Comparison of ENCODE assay signal across 9 cellular contexts in the genomic region with DNA sequence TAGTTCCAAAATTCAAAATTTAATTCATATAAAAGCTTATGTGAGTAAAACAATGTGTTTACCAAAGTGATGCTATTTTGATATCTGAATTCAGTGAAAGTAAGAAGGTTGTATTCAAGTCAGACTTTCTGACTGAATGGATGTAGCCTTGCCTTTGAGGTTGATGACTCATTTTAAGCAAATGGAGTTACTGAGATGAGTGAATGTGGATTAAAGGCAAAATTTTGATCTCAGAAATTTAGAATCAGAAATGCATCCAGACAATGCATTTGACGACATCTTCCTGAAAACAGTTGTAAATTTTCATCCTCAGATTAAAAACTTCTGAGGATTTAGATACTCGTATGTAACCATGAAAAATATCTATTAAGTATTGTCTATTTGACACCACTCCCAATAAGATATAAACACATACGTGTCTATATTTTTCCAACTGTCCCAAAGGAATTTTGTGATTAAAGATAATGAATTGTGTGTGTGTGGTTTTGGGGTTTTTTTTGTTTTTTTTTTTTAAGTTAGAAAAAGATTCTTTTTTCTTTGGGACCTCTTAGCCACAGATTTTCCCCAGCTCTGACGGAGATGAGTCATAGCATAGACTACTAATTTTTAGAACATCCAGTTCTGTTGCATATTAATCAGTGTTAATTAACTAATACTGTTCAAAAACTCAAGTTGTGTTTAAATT. TPM values are rescaled to one million over a fixed set of nuclear protein-coding genes. Genes with fewer than 3 reads are reported as not detected.
DNase-seq lines count a peak whose midpoint lies in the region; ATAC-seq, FAIRE-seq and TF ChIP-seq lines count a peak whose summit lies in the region.
"Had no signal": no experiment of that assay in that cellular context is flagged by ENCODE, and none has a peak within 500 bp of the region (broad histone marks: within the 10 kb centered on the region; RNA-seq: fewer than 3 reads in every experiment).

No MANE protein-coding gene starts in this region.

- no peaks in the 10 kb centered on the region for H3K9me3 ChIP-seq in CD4-positive, CD25-positive, alpha-beta regulatory T cell (ENCODE audit: control insufficient read depth in 2 of 2, low read length in 2 of 2)

- H3K36me3 ChIP-seq in CD4-positive, CD25-positive, alpha-beta regulatory T cell (ENCODE audit: control insufficient read depth, insufficient read depth, low read length) = peaks cover 33% of the 10 kb centered on the region
- H3K36me3 ChIP-seq in bronchial epithelial cell (ENCODE audit: control insufficient read depth, insufficient read depth, low read length) = no peaks in the 10 kb centered on the region

- H3K4me3 ChIP-seq in CD4-positive, CD25-positive, alpha-beta regulatory T cell (ENCODE audit: low read depth, low read length) = no peak overlapping the region
- no peak overlapping the region for H3K4me3 ChIP-seq in bronchial epithelial cell (ENCODE audit: low read depth, low read length)
- H3K4me3 ChIP-seq: SK-N-MC had no signal

- peaks cover 30 to 50% (median 37%) of the 10 kb centered on the region in 4 donors for H3K4me1 Mint-ChIP-seq in CD4-positive, CD25-positive, alpha-beta regulatory T cell

- no peak overlapping the region for H3K27ac ChIP-seq in CD4-positive, CD25-positive, alpha-beta regulatory T cell (ENCODE audit: insufficient read depth, low read length, poor library complexity, severe bottlenecking)
- H3K27ac ChIP-seq: SK-N-MC had no signal

- TF ChIP-seq POLR2A in erythroblast (IDR thresholded peaks at IDR 0.05; ENCODE audit: low read length) = no peak

- no peak overlapping the region for H3K4me3 Mint-ChIP-seq in CD4-positive, CD25-positive, alpha-beta regulatory T cell

- DNase-seq in CD4-positive, CD25-positive, alpha-beta regulatory T cell = peak in 1 of 3 donors; percentile 69
- DNase-seq in bronchial epithelial cell (ENCODE audit: low read depth) (peak; percentile 72), DMS 273 (lab: John Stamatoyannopoulos, UW; ENCODE audit: unreplicated experiment) (no peak), erythroblast (lab: John Stamatoyannopoulos, UW) (no peak), NCI-H446 (lab: John Stamatoyannopoulos, UW) (no peak)
- no peak for DNase-seq in stimulated activated CD4-positive, alpha-beta T cell treated with anti-CD3 and anti-CD28 coated beads, Interleukin-2, amount 100 ng/mL, for 24 hours

- H3K9me3 Mint-ChIP-seq in CD4-positive, CD25-positive, alpha-beta regulatory T cell = no peaks in the 10 kb centered on the region

- H3K27ac Mint-ChIP-seq in CD4-positive, CD25-positive, alpha-beta regulatory T cell = no peak overlapping the region

- peaks cover 17% of the 10 kb centered on the region for H3K4me1 ChIP-seq in CD4-positive, CD25-positive, alpha-beta regulatory T cell (ENCODE audit: control insufficient read depth, insufficient read depth, low read length, poor library complexity, severe bottlenecking)

- H3K36me3 Mint-ChIP-seq in CD4-positive, CD25-positive, alpha-beta regulatory T cell = peaks cover 24% of the 10 kb centered on the region

- no peak for FAIRE-seq in bronchial epithelial cell (lab: Jason Lieb, UNC)

- ATAC-seq in CD4-positive, CD25-positive, alpha-beta regulatory T cell (ENCODE audit: low read depth in 2 of 2) = peak; percentile 75 to 83
- ATAC-seq in GM19467 (IDR thresholded peaks at IDR 0.05; ENCODE audit: unreplicated experiment) = peak; percentile 57
- ATAC-seq in HG03469 (IDR thresholded peaks at IDR 0.05; ENCODE audit: unreplicated experiment) = peak; percentile 78

- H3K27me3 ChIP-seq in CD4-positive, CD25-positive, alpha-beta regulatory T cell (ENCODE audit: control insufficient read depth, insufficient read depth, low read length) = no peaks in the 10 kb centered on the region
- H3K27me3 ChIP-seq in bronchial epithelial cell (ENCODE audit: control insufficient read depth, insufficient read depth, low read length) = no peaks in the 10 kb centered on the region

- TF ChIP-seq CTCF in bronchial epithelial cell (IDR thresholded peaks at IDR 0.05; ENCODE audit: insufficient read depth, low read length, severe bottlenecking) = no peak

- no peaks in the 10 kb centered on the region for H3K27me3 Mint-ChIP-seq in CD4-positive, CD25-positive, alpha-beta regulatory T cell

RNA-seq across cellular contexts. Expression of gene NFKB1, which starts 34.4 kb away (rescaled TPM):
- total RNA-seq in CD4-positive, CD25-positive, alpha-beta regulatory T cell = 152 TPM
- polyA plus RNA-seq in CD4-positive, CD25-positive, alpha-beta regulatory T cell = 10 to 100 TPM in 3 of 4 donors, 1 to 10 TPM in 1; 9.2 to 21.8 (median 13.6) TPM
- total RNA-seq in bronchial epithelial cell = 19.0 and 24.1 TPM in 2 replicates
